Comparison of ENCODE assay signal across 14 cellular contexts in the genomic region with DNA sequence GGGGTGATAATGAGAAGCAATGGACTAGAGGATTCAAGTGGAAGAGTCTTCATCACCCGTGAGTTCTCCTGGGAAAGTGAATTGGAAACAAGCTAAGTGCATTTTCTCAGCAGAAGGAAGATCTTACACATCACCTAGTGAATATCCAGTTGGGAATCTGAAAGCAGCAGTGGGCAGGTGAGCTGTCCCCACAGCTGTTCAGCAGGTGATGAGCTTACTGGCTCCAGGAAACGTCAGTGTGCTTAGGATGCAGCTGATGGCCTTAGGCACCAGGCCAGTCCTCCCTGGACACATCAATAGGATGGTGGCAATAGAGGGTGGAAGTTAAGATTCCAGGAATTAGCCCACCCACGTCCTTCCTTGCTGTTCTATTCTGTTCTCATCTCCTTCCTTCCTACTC.
DNase-seq lines count a peak whose midpoint lies in the region; ATAC-seq and TF ChIP-seq lines count a peak whose summit lies in the region.
"Had no signal": no experiment of that assay in that cellular context is flagged by ENCODE, and none has a peak within 500 bp of the region (broad histone marks: within the 10 kb centered on the region; RNA-seq: fewer than 3 reads in every experiment).

No MANE protein-coding gene starts in this region.

- POLR2A ChIA-PET in OCI-LY7 (lab: Charles Lee) = interaction anchor here (0.6 kb wide), 1 partner anchor 144 kb away, joined by 4 read pairs; no protein-coding TSS in a partner anchor

- BruUV-seq in OCI-LY7 (replicated peaks; lab: Mats Ljungman, UMichigan) = no TSS peak

- no peak overlapping the region for H3K23ac ChIP-seq in mesenchymal stem cell (ENCODE audit: low read length in 2 of 2)

- no peak overlapping the region for H2BK5ac ChIP-seq in mesenchymal stem cell (ENCODE audit: low read depth, low read length, poor library complexity, severe bottlenecking)

- peaks cover 3% of the 10 kb centered on the region for H3K9me3 Mint-ChIP-seq in activated CD4-positive, alpha-beta T cell treated with anti-CD3 and anti-CD28 coated beads, Interleukin-2, amount 10 ng/mL, durations not matched to agents 24 days and 14 days

- H3K4me1 ChIP-seq in OCI-LY7 (ENCODE audit: insufficient read depth, low read length, poor library complexity, severe bottlenecking) = peaks cover 41% of the 10 kb centered on the region
- peaks cover 2% of the 10 kb centered on the region for H3K4me1 ChIP-seq in mesenchymal stem cell (ENCODE audit: control insufficient read depth, insufficient read depth, low read depth, low read length)
- H3K4me1 ChIP-seq: Peyer's patch had no signal

- H3K9ac ChIP-seq in mesenchymal stem cell (ENCODE audit: low read length) = no peak overlapping the region

- H3K27ac ChIP-seq in OCI-LY7 (ENCODE audit: low read depth, low read length, poor library complexity, severe bottlenecking) (peak overlapping the region; percentile 58), mesenchymal stem cell (ENCODE audit: low read length, poor library complexity, severe bottlenecking) (no peak overlapping the region)
- H3K27ac ChIP-seq: Peyer's patch had no signal

- H3K79me2 ChIP-seq in OCI-LY7 (ENCODE audit: insufficient read depth, low read depth, low read length) = no peaks in the 10 kb centered on the region

- no peak overlapping the region for H2BK12ac ChIP-seq in mesenchymal stem cell (ENCODE audit: low read length in 2 of 2)

- no peak overlapping the region for H3K27ac Mint-ChIP-seq in activated CD4-positive, alpha-beta T cell treated with anti-CD3 and anti-CD28 coated beads, Interleukin-2, amount 10 ng/mL, durations not matched to agents 24 days and 14 days

- H4K91ac ChIP-seq in mesenchymal stem cell (ENCODE audit: low read length) = peak overlapping the region; percentile 53

- H2BK15ac ChIP-seq in mesenchymal stem cell (ENCODE audit: low read depth, poor library complexity, severe bottlenecking) = no peak overlapping the region

- H3K9me3 ChIP-seq in OCI-LY7 (ENCODE audit: low read length) = peaks cover 16% of the 10 kb centered on the region
- no peaks in the 10 kb centered on the region for H3K9me3 ChIP-seq in mesenchymal stem cell (ENCODE audit: control insufficient read depth, low read length)
- H3K9me3 ChIP-seq: Peyer's patch had no signal

- H3K4ac ChIP-seq in mesenchymal stem cell (ENCODE audit: low read depth in 1 of 2, low read length in 2 of 2) = no peak overlapping the region

- H3K4me2 ChIP-seq in OCI-LY7 (ENCODE audit: low read length) = peak overlapping the region; percentile 70
- no peak overlapping the region for H3K4me2 ChIP-seq in mesenchymal stem cell (ENCODE audit: low read length, poor library complexity, severe bottlenecking)

- intact Hi-C loops in activated CD4-positive, alpha-beta T cell treated with anti-CD3 and anti-CD28 coated beads, Interleukin-2, amount 10 ng/mL, durations not matched to agents 24 days and 14 days (cut with micrococcal nuclease) = no loop called here
- intact Hi-C loops in OCI-LY7 (cut with micrococcal nuclease; ENCODE audit: unreplicated experiment) = loop anchor here (1.0 to 2.0 kb wide), 2 partner anchors 136 to 247 kb away; no protein-coding TSS in a partner anchor
- intact Hi-C loops in head of caudate nucleus (cut with DNase I) = loop anchor here (5.0 kb wide), 1 partner anchor 135 kb away; no protein-coding TSS in a partner anchor

- H3K4me3 Mint-ChIP-seq in activated CD4-positive, alpha-beta T cell treated with anti-CD3 and anti-CD28 coated beads, Interleukin-2, amount 10 ng/mL, durations not matched to agents 24 days and 14 days = no peak overlapping the region

- DNase-seq in activated CD4-positive, alpha-beta T cell treated with anti-CD3 and anti-CD28 coated beads, Interleukin-2, amount 10 ng/mL, durations not matched to agents 24 days and 14 days = peak; percentile 21
- DNase-seq in activated CD4-positive, alpha-beta T cell treated with anti-CD3 and anti-CD28 coated beads, Interleukin-2, amount 50 U/mL, for 48 hours = no peak
- DNase-seq in OCI-LY7 (ENCODE audit: low spot score) (no peak), mesenchymal stem cell (no peak), activated T-cell treated with anti-CD3 and anti-CD28 coated beads for 4 hours (no peak), head of caudate nucleus (no peak)
- DNase-seq: HCEC 1CT, IMR-90, NCI-H2029, NCI-H2171, NCI-H774, Peyer's patch had no signal

- H3K27me3 ChIP-seq in mesenchymal stem cell (ENCODE audit: control insufficient read depth in 1 of 2, insufficient read depth in 1 of 2, low read length in 2 of 2) = no peaks in the 10 kb centered on the region
- H3K27me3 ChIP-seq: Peyer's patch had no signal

- H2BK120ac ChIP-seq in mesenchymal stem cell (ENCODE audit: low read depth, low read length) = no peak overlapping the region

- TF ChIP-seq CTCF in OCI-LY7 (conservative IDR thresholded peaks at IDR 0.05; ENCODE audit: low read length) = no peak

- H4K20me1 ChIP-seq in OCI-LY7 (ENCODE audit: insufficient read depth, low read length) = no peaks in the 10 kb centered on the region

- peak overlapping the region; percentile 36; the same call in 1 of the 2 replicates for H2AFZ ChIP-seq in OCI-LY7 (ENCODE audit: low read length)
- no peak overlapping the region for H2AFZ ChIP-seq in mesenchymal stem cell (ENCODE audit: low read depth, low read length)

- no peak overlapping the region for H4K8ac ChIP-seq in mesenchymal stem cell (ENCODE audit: low read length)

- CTCF ChIA-PET in OCI-LY7 (lab: Charles Lee; ENCODE audit: unreplicated experiment) = interaction anchor here (1.4 to 1.5 kb wide), 2 partner anchors 16 to 136 kb away, joined by 3 read pairs; no protein-coding TSS in a partner anchor

- ATAC-seq in GM18858 (IDR thresholded peaks at IDR 0.05; ENCODE audit: unreplicated experiment) = no peak
- no peak for ATAC-seq in GM19452 (IDR thresholded peaks at IDR 0.05; ENCODE audit: unreplicated experiment)

- H3K4me3 ChIP-seq in OCI-LY7 (ENCODE audit: low read depth, low read length, poor library complexity, severe bottlenecking) (peak overlapping the region; percentile 49), mesenchymal stem cell (ENCODE audit: insufficient read depth in 1 of 2, low read depth in 1 of 2, low read length in 2 of 2) (no peak overlapping the region)
- H3K4me3 ChIP-seq: Peyer's patch had no signal

- H3K36me3 Mint-ChIP-seq in activated CD4-positive, alpha-beta T cell treated with anti-CD3 and anti-CD28 coated beads, Interleukin-2, amount 10 ng/mL, durations not matched to agents 24 days and 14 days (ENCODE audit: low read depth) = no peaks in the 10 kb centered on the region

- H3K36me3 ChIP-seq in OCI-LY7 (ENCODE audit: insufficient read depth, low read length) (peaks cover 24% of the 10 kb centered on the region), mesenchymal stem cell (ENCODE audit: control insufficient read depth in 1 of 2, insufficient read depth in 2 of 2, low read depth in 1 of 2, low read length in 2 of 2) (no peaks in the 10 kb centered on the region)
- H3K36me3 ChIP-seq: Peyer's patch had no signal

- H2AK5ac ChIP-seq in mesenchymal stem cell (ENCODE audit: low read length, severe bottlenecking) = no peak overlapping the region

- H3K79me1 ChIP-seq in mesenchymal stem cell (replicated peaks; ENCODE audit: low read length, poor library complexity, severe bottlenecking) = no peaks in the 10 kb centered on the region

- 75% methylated on average over 2 of the region's 3 CpGs for WGBS in mesenchymal stem cell

- H3K18ac ChIP-seq in mesenchymal stem cell (ENCODE audit: low read depth in 1 of 2, low read length in 2 of 2) = no peak overlapping the region

- H3K4me1 Mint-ChIP-seq in activated CD4-positive, alpha-beta T cell treated with anti-CD3 and anti-CD28 coated beads, Interleukin-2, amount 10 ng/mL, durations not matched to agents 24 days and 14 days = no peaks in the 10 kb centered on the region

- no peaks in the 10 kb centered on the region for H3K27me3 Mint-ChIP-seq in activated CD4-positive, alpha-beta T cell treated with anti-CD3 and anti-CD28 coated beads, Interleukin-2, amount 10 ng/mL, durations not matched to agents 24 days and 14 days

- H3K9me2 ChIP-seq in OCI-LY7 (ENCODE audit: insufficient read depth, low read length) = no peaks in the 10 kb centered on the region

- H3K14ac ChIP-seq in mesenchymal stem cell (ENCODE audit: low read length in 2 of 2) = no peak overlapping the region
